In the genomic region with DNA sequence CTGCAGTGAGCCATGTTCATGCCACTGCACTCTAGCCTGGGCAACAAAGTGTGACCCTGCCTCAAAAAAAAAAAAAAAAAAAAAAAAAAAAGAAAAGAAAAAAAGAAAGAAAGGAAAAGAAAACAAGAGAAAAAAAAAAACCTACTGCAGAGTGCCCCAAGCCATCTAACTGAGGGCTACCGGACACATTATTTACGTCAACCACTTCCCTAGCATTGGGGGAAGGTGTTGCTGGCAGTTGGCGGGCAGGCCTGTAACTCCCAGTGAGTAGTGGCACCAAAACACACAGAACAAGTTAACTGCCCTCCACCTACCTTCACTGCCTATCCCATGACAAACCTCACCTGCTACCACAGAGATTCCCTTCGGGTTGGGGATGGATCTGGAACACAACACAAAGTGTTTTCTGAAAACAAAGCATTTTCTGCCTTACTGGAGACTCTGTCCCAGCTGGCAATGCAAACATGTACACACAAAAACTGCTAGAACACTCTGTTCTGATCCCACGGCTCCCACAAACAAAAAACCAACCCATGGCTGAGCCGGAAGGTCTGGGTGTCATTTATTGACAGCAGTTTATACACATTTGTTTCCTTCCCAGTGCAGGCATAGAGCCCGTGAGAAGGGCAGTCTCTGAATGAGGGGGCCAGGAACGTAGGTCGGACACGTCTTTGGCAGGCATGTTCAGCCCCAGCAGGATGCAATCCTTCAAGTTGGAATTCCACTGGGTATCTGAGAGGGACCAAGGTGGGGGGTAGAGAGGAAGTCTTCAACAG, we compare ENCODE assay signal across 20 cellular contexts. TPM values are rescaled to one million over a fixed set of nuclear protein-coding genes. Genes with fewer than 3 reads are reported as not detected.
DNase-seq lines count a peak whose midpoint lies in the region; ATAC-seq and TF ChIP-seq lines count a peak whose summit lies in the region.
"Had no signal": no experiment of that assay in that cellular context is flagged by ENCODE, and none has a peak within 500 bp of the region (broad histone marks: within the 10 kb centered on the region; RNA-seq: fewer than 3 reads in every experiment).

No MANE protein-coding gene starts in this region.

- no peak for DNase-seq in IMR-90
- no peak for DNase-seq in central memory CD8-positive, alpha-beta T cell (ENCODE audit: low spot score in 2 of 2)
- peak in 2 of 10 donors; percentile 23 to 27 for DNase-seq in naive thymus-derived CD8-positive, alpha-beta T cell
- no peak for DNase-seq in RPMI8226
- no peak for DNase-seq in EL
- DNase-seq: activated CD4-positive, alpha-beta T cell treated with anti-CD3 and anti-CD28 coated beads, Interleukin-2, amount 50 U/mL, for 48 hours; activated naive CD4-positive, alpha-beta T cell treated with anti-CD3 and anti-CD28 coated beads for 36 hours; cerebellar nuclear complex; DMS79; heart left ventricle; KG1; NCI-H1417 treated with DMSO at 0.1 percent for 48 hours; NCI-H510A treated with DMSO at 0.1 percent for 48 hours had no signal

- peak overlapping the region; percentile 65 for H3K4me3 Mint-ChIP-seq in central memory CD8-positive, alpha-beta T cell
- H3K4me3 Mint-ChIP-seq in naive thymus-derived CD8-positive, alpha-beta T cell = peak overlapping the region in 8 of 10 donors; percentile 20 to 65 (median 54)
- H3K4me3 Mint-ChIP-seq: activated naive CD4-positive, alpha-beta T cell treated with anti-CD3 and anti-CD28 coated beads for 36 hours; T-helper 1 cell treated with Interleukin-12 subunit alpha and Interleukin-12 subunit beta and Interleukin-4 antibody, amounts not matched to agents 30 μg/mL and 1 μg/mL, for 36 hours had no signal

- no peak overlapping the region for H2AFZ ChIP-seq in IMR-90 (replicated peaks; ENCODE audit: low read length, poor library complexity)

- CTCF ChIA-PET in IMR-90 (lab: Yijun Ruan, JAX) = no interaction called here

- H4K5ac ChIP-seq in IMR-90 (ENCODE audit: low read depth, low read length) = no peak overlapping the region

- no peaks in the 10 kb centered on the region for H3K27me3 ChIP-seq in IMR-90 (ENCODE audit: control insufficient read depth, insufficient read depth, low read length)
- H3K27me3 ChIP-seq: heart left ventricle, left lung, vagina had no signal

- H3K4me3 ChIP-seq in IMR-90 (ENCODE audit: insufficient read depth, low read depth, low read length) = no peak overlapping the region
- H3K4me3 ChIP-seq: heart left ventricle, left lung, vagina had no signal

- intact Hi-C loops in IMR-90 (cut with micrococcal nuclease) = no loop called here

- no peak overlapping the region for H3K14ac ChIP-seq in IMR-90 (replicated peaks; ENCODE audit: low read depth, low read length)

- peak overlapping the region; percentile 42 for H2AK9ac ChIP-seq in IMR-90 (replicated peaks; ENCODE audit: low read depth, low read length, poor library complexity)

- no peak overlapping the region for H3K9ac ChIP-seq in IMR-90 (ENCODE audit: low read depth, low read length)

- TF ChIP-seq RAD21 in IMR-90 (IDR thresholded peaks at IDR 0.05; ENCODE audit: low read length) = no peak

- H3K27ac ChIP-seq in 22Rv1 (peak overlapping the region; percentile 5; the same call in 1 of the 2 replicates), IMR-90 (ENCODE audit: insufficient read depth, low read length) (no peak overlapping the region)
- H3K27ac ChIP-seq: heart left ventricle, vagina had no signal

- no TSS peak for BruUV-seq in IMR-90 (replicated peaks; lab: Mats Ljungman, UMichigan)

- H3K4me1 Mint-ChIP-seq in central memory CD8-positive, alpha-beta T cell = peaks cover 40% of the 10 kb centered on the region
- peaks cover 18 to 48% (median 40%) of the 10 kb centered on the region in 4 donors for H3K4me1 Mint-ChIP-seq in naive thymus-derived CD8-positive, alpha-beta T cell

- H3K27ac Mint-ChIP-seq in central memory CD8-positive, alpha-beta T cell (ENCODE audit: low read depth) = peak overlapping the region; percentile 91
- peak overlapping the region; percentile 38 to 94 (median 82) for H3K27ac Mint-ChIP-seq in naive thymus-derived CD8-positive, alpha-beta T cell
- H3K27ac Mint-ChIP-seq: activated naive CD4-positive, alpha-beta T cell treated with anti-CD3 and anti-CD28 coated beads for 36 hours had no signal

- H3K56ac ChIP-seq in IMR-90 (ENCODE audit: extremely low read depth, insufficient read depth, low read length) = no peak overlapping the region

- peaks cover 44% of the 10 kb centered on the region for H3K36me3 ChIP-seq in IMR-90 (ENCODE audit: control insufficient read depth, insufficient read depth, low read length)

- H3K9me3 Mint-ChIP-seq in central memory CD8-positive, alpha-beta T cell = no peaks in the 10 kb centered on the region
- H3K9me3 Mint-ChIP-seq in naive thymus-derived CD8-positive, alpha-beta T cell = no peaks in the 10 kb centered on the region
- H3K9me3 Mint-ChIP-seq: activated naive CD4-positive, alpha-beta T cell treated with anti-CD3 and anti-CD28 coated beads for 36 hours; T-helper 1 cell treated with Interleukin-12 subunit alpha and Interleukin-12 subunit beta and Interleukin-4 antibody, amounts not matched to agents 30 μg/mL and 1 μg/mL, for 36 hours had no signal

- no peaks in the 10 kb centered on the region for H3K9me3 ChIP-seq in IMR-90 (ENCODE audit: control insufficient read depth, insufficient read depth, low read length)
- H3K9me3 ChIP-seq: heart left ventricle, left lung, vagina had no signal

- no peak overlapping the region for H2BK5ac ChIP-seq in IMR-90 (ENCODE audit: low read depth, low read length, poor library complexity, severe bottlenecking)

- no peak overlapping the region for H3K18ac ChIP-seq in IMR-90 (ENCODE audit: low read depth, low read length)

- H3K36me3 Mint-ChIP-seq in central memory CD8-positive, alpha-beta T cell (ENCODE audit: insufficient read depth) = peaks cover 21% of the 10 kb centered on the region
- H3K36me3 Mint-ChIP-seq in naive thymus-derived CD8-positive, alpha-beta T cell = peaks cover 10 to 61% (median 22%) of the 10 kb centered on the region in 3 donors

- no peaks in the 10 kb centered on the region; the same call in 1 of the 2 replicates for H3K9me1 ChIP-seq in IMR-90 (ENCODE audit: insufficient read depth, low read length)

- no peaks in the 10 kb centered on the region for H3K4me1 ChIP-seq in IMR-90 (ENCODE audit: control insufficient read depth, insufficient read depth, low read length)

- H3K4me2 ChIP-seq in IMR-90 (ENCODE audit: low read depth, low read length) = no peak overlapping the region

- in situ Hi-C loops in IMR-90 (cut with MboI; ENCODE audit: low sequenced_read_pairs) = no loop called here

- no peaks in the 10 kb centered on the region for H3K79me1 ChIP-seq in IMR-90 (ENCODE audit: low read depth in 1 of 2, low read length in 2 of 2)

- no peak overlapping the region for H2BK120ac ChIP-seq in IMR-90 (ENCODE audit: low read depth, low read length)

- ATAC-seq in IMR-90 (ENCODE audit: low read depth) (no peak), GM18909 (IDR thresholded peaks at IDR 0.05; ENCODE audit: poor library complexity, unreplicated experiment) (no peak), GM21737 (IDR thresholded peaks at IDR 0.05; ENCODE audit: unreplicated experiment) (no peak)
- no peak for ATAC-seq in central memory CD8-positive, alpha-beta T cell (replicated peaks; ENCODE audit: extremely low read depth, poor library complexity, severe bottlenecking)
- peak; percentile 9 to 23 for ATAC-seq in naive thymus-derived CD8-positive, alpha-beta T cell
- ATAC-seq: heart left ventricle, left lung, Panc1 had no signal

- H3K4ac ChIP-seq in IMR-90 (ENCODE audit: low read depth, low read length) = no peak overlapping the region

- 0 out of 2 replicates have a peak, but pooled peaks cover 4% of the 10 kb centered on the region for H4K20me1 ChIP-seq in IMR-90 (ENCODE audit: insufficient read depth, low read length)

- no peak overlapping the region for H2BK15ac ChIP-seq in IMR-90 (ENCODE audit: low read depth, low read length)

- POLR2A ChIA-PET in IMR-90 (lab: Charles Lee; ENCODE audit: unreplicated experiment) = no interaction called here
- POLR2A ChIA-PET in naive thymus-derived CD8-positive, alpha-beta T cell (lab: Charles Lee) = interaction anchor here (0.7 kb wide), 1 partner anchor 33 kb away, joined by 8 read pairs; no protein-coding TSS in a partner anchor

- TF ChIP-seq CTCF in 22Rv1 (IDR thresholded peaks at IDR 0.05) (no peak), IMR-90 (conservative IDR thresholded peaks at IDR 0.05; ENCODE audit: low read depth, low read length) (no peak)

- no peak for TF ChIP-seq POLR2A in IMR-90 (IDR thresholded peaks at IDR 0.05; ENCODE audit: low read depth, low read length)

- H3K23ac ChIP-seq in IMR-90 (ENCODE audit: low read depth, low read length) = no peak overlapping the region

- H2AK5ac ChIP-seq in IMR-90 (ENCODE audit: low read depth, low read length) = no peak overlapping the region

- no peak overlapping the region for H4K8ac ChIP-seq in IMR-90 (ENCODE audit: low read depth in 2 of 2, low read length in 2 of 2)

- H4K91ac ChIP-seq in IMR-90 (ENCODE audit: insufficient read depth, low read depth, low read length) = no peak overlapping the region

- 100% methylated on average over 1 of the region's 10 CpGs; no CpG with 5 or more reads in 1 of the 2 experiments for WGBS in IMR-90 (ENCODE audit: extremely low coverage in 2 of 2, insufficient read length in 1 of 2), 2 experiments

- no peak overlapping the region for H2BK20ac ChIP-seq in IMR-90 (ENCODE audit: low read depth, low read length)

- H3K27me3 Mint-ChIP-seq in central memory CD8-positive, alpha-beta T cell = no peaks in the 10 kb centered on the region
- H3K27me3 Mint-ChIP-seq in naive thymus-derived CD8-positive, alpha-beta T cell = no peaks in the 10 kb centered on the region

- dilution Hi-C loops in IMR-90 (cut with HindIII; ENCODE audit: low sequenced_read_pairs, unreplicated experiment) = no loop called here

TF ChIP-seq in IMR-90, 13 proteins besides CTCF, POLR2A, EP300 and RAD21:
- TF ChIP-seq NFE2L2 (IDR thresholded peaks at IDR 0.05; ENCODE audit: low read depth, low read length) = no peak

RNA-seq across cellular contexts. Expression of a gene that starts 11.0 kb away (rescaled TPM):
- total RNA-seq in IMR-90 (2012; rRNA removed) = 283 and 304 TPM in 2 replicates
- polyA plus RNA-seq in IMR-90 (2012; rRNA removed) = 291 and 294 TPM in 2 replicates
- polyA plus RNA-seq in IMR-90 (2012; cell fraction: cytosol; rRNA removed) = 134 and 174 TPM in 2 replicates
- 98.7 and 105 TPM in 2 replicates for polyA plus RNA-seq in IMR-90 (2012; cell fraction: nucleus; rRNA removed; ENCODE audit: low replicate concordance)
- 10 to 100 TPM; 61.8 to 70.0 TPM for total RNA-seq in naive thymus-derived CD8-positive, alpha-beta T cell
- polyA plus RNA-seq in naive thymus-derived CD8-positive, alpha-beta T cell = 100 to 1,000 TPM; 156 to 196 (median 164) TPM

RNA-seq across cellular contexts. Expression of a gene that starts 41.7 kb away (rescaled TPM):
- total RNA-seq in IMR-90 (2012; rRNA removed) = 8.8 and 9.7 TPM in 2 replicates
- polyA plus RNA-seq in IMR-90 (2012; rRNA removed) = 3.3 and 3.6 TPM in 2 replicates
- 1.1 and 1.9 TPM in 2 replicates for polyA plus RNA-seq in IMR-90 (2012; cell fraction: cytosol; rRNA removed)
- polyA plus RNA-seq in IMR-90 (2012; cell fraction: nucleus; rRNA removed; ENCODE audit: low replicate concordance) = 4.0 and 17.5 TPM in 2 replicates
- total RNA-seq in naive thymus-derived CD8-positive, alpha-beta T cell = 10 to 100 TPM; 56.5 to 62.2 TPM
- polyA plus RNA-seq in naive thymus-derived CD8-positive, alpha-beta T cell = 10 to 100 TPM; 19.9 to 20.8 (median 20.1) TPM

Comparison
In these comparisons a context has a peak if more than half of its experiments do, and no peak if none do; other contexts are left out.
1. ATAC-seq: peak in naive thymus-derived CD8-positive, alpha-beta T cell (2 of 2); none in IMR-90 (single experiment), central memory CD8-positive, alpha-beta T cell (single experiment), GM18909 (single experiment) and GM21737 (single experiment).